Comparison of ENCODE assay signal across 8 cellular contexts in genomic region chr3:155744091-155744625, GRCh38. TPM values are rescaled to one million over a fixed set of nuclear protein-coding genes. Genes with fewer than 3 reads are reported as not detected.
A peak's percentile ranks its signal among the peaks of the same experiment; 100 is the strongest.
DNase-seq lines count a peak whose midpoint lies in the region; ATAC-seq and TF ChIP-seq lines count a peak whose summit lies in the region.

No MANE protein-coding gene starts in this region.

- no peak overlapping the region for H2BK120ac ChIP-seq in IMR-90 (ENCODE audit: low read depth, low read length)

- in situ Hi-C loops in IMR-90 (cut with MboI; ENCODE audit: low sequenced_read_pairs), result no loop called here

- H3K4me3 ChIP-seq in CD4-positive, alpha-beta memory T cell (ENCODE audit: low read length in 2 of 2), result peak overlapping the region; percentile 63 to 76
- H3K4me3 ChIP-seq in IMR-90 (ENCODE audit: insufficient read depth, low read depth, low read length) (peak overlapping the region; percentile 69), RWPE2 (ENCODE audit: severe bottlenecking) (peak overlapping the region; percentile 47), retinal pigment epithelial cell (ENCODE audit: low read length) (peak overlapping the region; percentile 87)

- TF ChIP-seq POLR2A in IMR-90 (IDR thresholded peaks at IDR 0.05; ENCODE audit: low read depth, low read length), result no peak

- peak overlapping the region; percentile 26; the same call in 1 of the 2 replicates for H3K23ac ChIP-seq in IMR-90 (ENCODE audit: low read depth, low read length)

- POLR2A ChIA-PET in CD4-positive, alpha-beta memory T cell (lab: Charles Lee; ENCODE audit: partially characterized antibody), result interaction anchor here (1.1 kb wide), 1 partner anchor 110 kb away, joined by 4 read pairs; the partner anchor contains the start of gene SLC33A1
- POLR2A ChIA-PET in IMR-90 (lab: Charles Lee; ENCODE audit: unreplicated experiment), result no interaction called here

- H3K4me2 ChIP-seq in IMR-90 (ENCODE audit: low read depth, low read length), result peak overlapping the region; percentile 90

- H3K14ac ChIP-seq in IMR-90 (replicated peaks; ENCODE audit: low read depth, low read length), result no peak overlapping the region

- no peaks in the 10 kb centered on the region for H3K9me1 ChIP-seq in IMR-90 (ENCODE audit: insufficient read depth, low read length)

- H3K4ac ChIP-seq in IMR-90 (ENCODE audit: low read depth, low read length), result no peak overlapping the region

- no peaks in the 10 kb centered on the region for H3K9me3 ChIP-seq in CD4-positive, alpha-beta memory T cell (ENCODE audit: control insufficient read depth in 1 of 2, low read length in 2 of 2)
- H3K9me3 ChIP-seq in IMR-90 (ENCODE audit: control insufficient read depth, insufficient read depth, low read length) (no peaks in the 10 kb centered on the region), RWPE2 (ENCODE audit: severe bottlenecking) (no peaks in the 10 kb centered on the region)

- no peak overlapping the region for H2AK5ac ChIP-seq in IMR-90 (ENCODE audit: low read depth, low read length)

- no peak overlapping the region for H2BK15ac ChIP-seq in IMR-90 (ENCODE audit: low read depth, low read length)

- ATAC-seq in GM21390 (IDR thresholded peaks at IDR 0.05; ENCODE audit: unreplicated experiment) (peak; percentile 58), IMR-90 (ENCODE audit: low read depth) (peak; percentile 76), RWPE2 (ENCODE audit: low read depth) (peak; percentile 66)

- no peaks in the 10 kb centered on the region for H3K79me1 ChIP-seq in IMR-90 (ENCODE audit: low read depth in 1 of 2, low read length in 2 of 2)

- H2AFZ ChIP-seq in IMR-90 (replicated peaks; ENCODE audit: low read length, poor library complexity), result peak overlapping the region; percentile 95

- TF ChIP-seq CTCF in IMR-90 (conservative IDR thresholded peaks at IDR 0.05; ENCODE audit: low read depth, low read length), result no peak
- no peak for TF ChIP-seq CTCF in RWPE2 (IDR thresholded peaks at IDR 0.05; ENCODE audit: poor library complexity, severe bottlenecking)
- TF ChIP-seq CTCF in retinal pigment epithelial cell (conservative IDR thresholded peaks at IDR 0.05; ENCODE audit: low read depth, low read length), result no peak

- H3K27ac ChIP-seq in CD4-positive, alpha-beta memory T cell (ENCODE audit: low read depth, low read length), result peak overlapping the region; percentile 0
- H3K27ac ChIP-seq in IMR-90 (ENCODE audit: insufficient read depth, low read length) (no peak overlapping the region), RWPE2 (ENCODE audit: poor library complexity, severe bottlenecking) (no peak overlapping the region)

- H3K4me3 Mint-ChIP-seq in CD4-positive, alpha-beta memory T cell, result peak overlapping the region; percentile 89 to 95 (median 91)
- H3K4me3 Mint-ChIP-seq in activated naive CD8-positive, alpha-beta T cell treated with anti-CD3 and anti-CD28 coated beads for 36 hours, result peak overlapping the region; percentile 84

- BruUV-seq in IMR-90 (replicated peaks; lab: Mats Ljungman, UMichigan), result no TSS peak

- H2BK5ac ChIP-seq in IMR-90 (ENCODE audit: low read depth, low read length, poor library complexity, severe bottlenecking), result no peak overlapping the region

- no peak overlapping the region for H3K56ac ChIP-seq in IMR-90 (ENCODE audit: extremely low read depth, insufficient read depth, low read length)

- no peaks in the 10 kb centered on the region for H3K36me3 ChIP-seq in CD4-positive, alpha-beta memory T cell (ENCODE audit: insufficient read depth, low read length)
- no peaks in the 10 kb centered on the region for H3K36me3 ChIP-seq in IMR-90 (ENCODE audit: control insufficient read depth, insufficient read depth, low read length)
- H3K36me3 ChIP-seq in RWPE2 (ENCODE audit: low read depth), result no peaks in the 10 kb centered on the region

- H3K27ac Mint-ChIP-seq in CD4-positive, alpha-beta memory T cell, result peak overlapping the region in 5 of 7 donors; percentile 47 to 83 (median 74)
- no peak overlapping the region for H3K27ac Mint-ChIP-seq in activated naive CD8-positive, alpha-beta T cell treated with anti-CD3 and anti-CD28 coated beads for 36 hours

- 1% methylated on average over 23 of the region's 46 CpGs; no CpG with 5 or more reads in 1 of the 2 experiments for WGBS in IMR-90 (ENCODE audit: extremely low coverage in 2 of 2, insufficient read length in 1 of 2), 2 experiments

- no peak overlapping the region for H2BK20ac ChIP-seq in IMR-90 (ENCODE audit: low read depth, low read length)

- H3K4me1 ChIP-seq in CD4-positive, alpha-beta memory T cell (ENCODE audit: insufficient read depth, low read length), result peaks cover 22% of the 10 kb centered on the region
- H3K4me1 ChIP-seq in IMR-90 (ENCODE audit: control insufficient read depth, insufficient read depth, low read length), result no peaks in the 10 kb centered on the region; the same call in 1 of the 2 replicates
- no peaks in the 10 kb centered on the region for H3K4me1 ChIP-seq in RWPE2 (ENCODE audit: insufficient read depth, poor library complexity, severe bottlenecking)

- H4K20me1 ChIP-seq in IMR-90 (ENCODE audit: insufficient read depth, low read length), result no peaks in the 10 kb centered on the region

- peak in 4 of 5 donors; percentile 16 to 23 (median 22) for DNase-seq in CD4-positive, alpha-beta memory T cell
- DNase-seq in IMR-90 (peak; percentile 4), RWPE2 (ENCODE audit: low spot score) (no peak), hepatic stellate cell (ENCODE audit: low spot score) (peak; percentile 61), retinal pigment epithelial cell (ENCODE audit: low read depth) (no peak), SHP77 (lab: John Stamatoyannopoulos, UW) (no peak)
- peak; percentile 56 for DNase-seq in activated naive CD8-positive, alpha-beta T cell treated with anti-CD3 and anti-CD28 coated beads for 36 hours

- H4K8ac ChIP-seq in IMR-90 (ENCODE audit: low read depth in 2 of 2, low read length in 2 of 2), result no peak overlapping the region

- CTCF ChIA-PET in CD4-positive, alpha-beta memory T cell (lab: Charles Lee; ENCODE audit: partially characterized antibody), result interaction anchor here (1.2 kb wide), 1 partner anchor 62 kb away, joined by 5 read pairs; the partner anchor contains the start of gene C3orf33
- CTCF ChIA-PET in IMR-90 (lab: Yijun Ruan, JAX), result interaction anchor here (1.1 kb wide), 1 partner anchor 62 kb away, joined by 4 read pairs; the partner anchor contains the start of gene C3orf33

- H4K91ac ChIP-seq in IMR-90 (ENCODE audit: insufficient read depth, low read depth, low read length), result no peak overlapping the region

- no peaks in the 10 kb centered on the region for H3K9me3 Mint-ChIP-seq in CD4-positive, alpha-beta memory T cell
- no peaks in the 10 kb centered on the region for H3K9me3 Mint-ChIP-seq in activated naive CD8-positive, alpha-beta T cell treated with anti-CD3 and anti-CD28 coated beads for 36 hours

- dilution Hi-C loops in IMR-90 (cut with HindIII; ENCODE audit: low sequenced_read_pairs, unreplicated experiment), result no loop called here

- no peak overlapping the region for H4K5ac ChIP-seq in IMR-90 (ENCODE audit: low read depth, low read length)

- peaks cover 27 to 32% of the 10 kb centered on the region in 2 donors for H3K27me3 Mint-ChIP-seq in CD4-positive, alpha-beta memory T cell
- H3K27me3 Mint-ChIP-seq in activated naive CD8-positive, alpha-beta T cell treated with anti-CD3 and anti-CD28 coated beads for 36 hours, result peaks cover 67% of the 10 kb centered on the region

- intact Hi-C loops in CD4-positive, alpha-beta memory T cell (cut with micrococcal nuclease), result loop anchor here (2.0 kb wide), 1 partner anchor 127 kb away; the partner anchor contains the start of gene GMPS
- intact Hi-C loops in IMR-90 (cut with micrococcal nuclease), result no loop called here

- no peak overlapping the region; the same call in 1 of the 2 replicates for H3K9ac ChIP-seq in IMR-90 (ENCODE audit: low read depth, low read length)

- H3K36me3 Mint-ChIP-seq in CD4-positive, alpha-beta memory T cell, result no peaks in the 10 kb centered on the region
- H3K36me3 Mint-ChIP-seq in activated naive CD8-positive, alpha-beta T cell treated with anti-CD3 and anti-CD28 coated beads for 36 hours, result no peaks in the 10 kb centered on the region

- H2AK9ac ChIP-seq in IMR-90 (replicated peaks; ENCODE audit: low read depth, low read length, poor library complexity), result peak overlapping the region; percentile 45

- H3K18ac ChIP-seq in IMR-90 (ENCODE audit: low read depth, low read length), result no peak overlapping the region

- H3K27me3 ChIP-seq in CD4-positive, alpha-beta memory T cell (ENCODE audit: insufficient read depth, low read length), result peaks cover 18% of the 10 kb centered on the region
- H3K27me3 ChIP-seq in IMR-90 (ENCODE audit: control insufficient read depth, insufficient read depth, low read length) (peaks cover 47% of the 10 kb centered on the region), RWPE2 (ENCODE audit: insufficient read depth, poor library complexity, severe bottlenecking) (peaks cover 52% of the 10 kb centered on the region)

- TF ChIP-seq RAD21 in IMR-90 (IDR thresholded peaks at IDR 0.05; ENCODE audit: low read length), result no peak

- peaks cover 8 to 29% (median 14%) of the 10 kb centered on the region in 4 donors for H3K4me1 Mint-ChIP-seq in CD4-positive, alpha-beta memory T cell
- peaks cover 17% of the 10 kb centered on the region for H3K4me1 Mint-ChIP-seq in activated naive CD8-positive, alpha-beta T cell treated with anti-CD3 and anti-CD28 coated beads for 36 hours

TF ChIP-seq in IMR-90, 13 proteins besides CTCF, POLR2A, EP300 and RAD21 (continues in another document):
- TF ChIP-seq NFE2L2 (IDR thresholded peaks at IDR 0.05; ENCODE audit: low read depth, low read length) (no peak), FOS (IDR thresholded peaks at IDR 0.05; ENCODE audit: low read depth, low read length) (no peak), RCOR1 (IDR thresholded peaks at IDR 0.05; ENCODE audit: insufficient replicate concordance, low read length) (no peak), MAZ (IDR thresholded peaks at IDR 0.05; ENCODE audit: borderline replicate concordance, low read depth, low read length) (no peak), RFX5 (IDR thresholded peaks at IDR 0.05; ENCODE audit: low read depth, low read length) (no peak), MXI1 (IDR thresholded peaks at IDR 0.05; ENCODE audit: borderline replicate concordance, low read depth, low read length) (no peak)

RNA-seq across cellular contexts. Expression of gene PLCH1, which starts 0.7 kb away (rescaled TPM):
- not detected for total RNA-seq in CD4-positive, alpha-beta memory T cell
- polyA plus RNA-seq in CD4-positive, alpha-beta memory T cell, result under 1 TPM in 1 of 2 donors, not detected in 1; 0.02 TPM
- not detected in 2 replicates for total RNA-seq in IMR-90 (2012; rRNA removed)
- polyA plus RNA-seq in IMR-90 (2012; rRNA removed), result not detected in 2 replicates
- polyA plus RNA-seq in IMR-90 (2012; cell fraction: cytosol; rRNA removed), result not detected in 2 replicates
- not detected in 2 replicates for polyA plus RNA-seq in IMR-90 (2012; cell fraction: nucleus; rRNA removed; ENCODE audit: low replicate concordance)
- total RNA-seq in activated naive CD8-positive, alpha-beta T cell treated with anti-CD3 and anti-CD28 coated beads for 36 hours, result 1 to 10 TPM; 1.2 to 1.3 TPM

Comparison
In these comparisons a context has a peak if more than half of its experiments do, and no peak if none do; other contexts are left out.
1. DNase-seq: peak in CD4-positive, alpha-beta memory T cell (4 of 5), IMR-90 (single experiment), activated naive CD8-positive, alpha-beta T cell treated with anti-CD3 and anti-CD28 coated beads for 36 hours (single experiment) and hepatic stellate cell (single experiment); none in RWPE2 (single experiment), retinal pigment epithelial cell (single experiment) and SHP77 (0 of 2).
2. Peak in every context shown above with its lines, with median percentiles within 50 percentile points of each other: H3K4me3 ChIP-seq and ATAC-seq.